Comparison of ENCODE assay signal across 1 cellular context in the genomic region with DNA sequence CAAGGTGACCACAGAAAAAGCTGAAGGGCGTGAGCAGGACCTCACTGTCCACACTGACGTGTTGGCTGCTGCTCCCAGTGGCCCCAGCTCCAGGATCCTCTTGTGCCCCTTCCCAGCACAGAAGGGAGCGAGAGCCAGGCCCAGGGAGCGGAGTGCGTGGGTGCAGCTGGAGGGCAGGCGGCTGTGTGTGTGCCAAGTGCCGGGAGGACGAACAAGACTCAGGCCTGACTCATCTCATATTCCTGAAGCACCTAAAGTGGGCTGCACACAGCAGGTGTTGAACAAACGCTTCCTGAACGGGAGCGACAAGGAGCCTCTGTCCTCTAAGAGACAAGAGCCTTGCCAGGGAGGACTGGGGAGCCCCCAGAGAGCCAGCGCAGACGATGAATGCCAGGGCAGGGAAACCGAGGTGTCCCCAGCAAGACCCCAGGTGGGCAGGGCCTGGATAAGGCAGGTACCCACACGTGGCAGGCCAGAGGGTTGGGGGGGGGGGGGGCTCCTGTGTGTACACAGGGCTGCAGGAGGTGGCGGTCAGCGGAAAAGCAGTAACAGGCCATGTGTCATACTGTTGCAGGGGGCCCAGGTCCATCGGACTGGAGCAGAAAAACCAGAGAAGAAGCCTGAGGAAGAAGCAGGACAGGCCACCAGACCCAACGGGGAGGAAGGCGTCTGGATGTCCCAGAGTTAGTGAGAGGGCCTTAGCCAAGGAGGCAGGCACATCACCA.
TF ChIP-seq lines count a peak whose summit lies in the region.

No MANE protein-coding gene starts in this region.

TF ChIP-seq in GM23338, 12 proteins besides CTCF, POLR2A, EP300 and RAD21 (continued from another document):
- TF ChIP-seq, protein P1, sequence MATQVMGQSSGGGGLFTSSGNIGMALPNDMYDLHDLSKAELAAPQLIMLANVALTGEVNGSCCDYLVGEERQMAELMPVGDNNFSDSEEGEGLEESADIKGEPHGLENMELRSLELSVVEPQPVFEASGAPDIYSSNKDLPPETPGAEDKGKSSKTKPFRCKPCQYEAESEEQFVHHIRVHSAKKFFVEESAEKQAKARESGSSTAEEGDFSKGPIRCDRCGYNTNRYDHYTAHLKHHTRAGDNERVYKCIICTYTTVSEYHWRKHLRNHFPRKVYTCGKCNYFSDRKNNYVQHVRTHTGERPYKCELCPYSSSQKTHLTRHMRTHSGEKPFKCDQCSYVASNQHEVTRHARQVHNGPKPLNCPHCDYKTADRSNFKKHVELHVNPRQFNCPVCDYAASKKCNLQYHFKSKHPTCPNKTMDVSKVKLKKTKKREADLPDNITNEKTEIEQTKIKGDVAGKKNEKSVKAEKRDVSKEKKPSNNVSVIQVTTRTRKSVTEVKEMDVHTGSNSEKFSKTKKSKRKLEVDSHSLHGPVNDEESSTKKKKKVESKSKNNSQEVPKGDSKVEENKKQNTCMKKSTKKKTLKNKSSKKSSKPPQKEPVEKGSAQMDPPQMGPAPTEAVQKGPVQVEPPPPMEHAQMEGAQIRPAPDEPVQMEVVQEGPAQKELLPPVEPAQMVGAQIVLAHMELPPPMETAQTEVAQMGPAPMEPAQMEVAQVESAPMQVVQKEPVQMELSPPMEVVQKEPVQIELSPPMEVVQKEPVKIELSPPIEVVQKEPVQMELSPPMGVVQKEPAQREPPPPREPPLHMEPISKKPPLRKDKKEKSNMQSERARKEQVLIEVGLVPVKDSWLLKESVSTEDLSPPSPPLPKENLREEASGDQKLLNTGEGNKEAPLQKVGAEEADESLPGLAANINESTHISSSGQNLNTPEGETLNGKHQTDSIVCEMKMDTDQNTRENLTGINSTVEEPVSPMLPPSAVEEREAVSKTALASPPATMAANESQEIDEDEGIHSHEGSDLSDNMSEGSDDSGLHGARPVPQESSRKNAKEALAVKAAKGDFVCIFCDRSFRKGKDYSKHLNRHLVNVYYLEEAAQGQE (IDR thresholded peaks at IDR 0.05; ENCODE audit: unreplicated experiment) = no peak
- no peak for TF ChIP-seq CREB1 (CRISPR knock-in tag; IDR thresholded peaks at IDR 0.05; ENCODE audit: low read depth)
- no peak for TF ChIP-seq EZH2 (IDR thresholded peaks at IDR 0.05; ENCODE audit: low read depth, unreplicated experiment)
- no peak for TF ChIP-seq STAT1 (IDR thresholded peaks at IDR 0.05; ENCODE audit: unreplicated experiment)
- TF ChIP-seq, protein P2, sequence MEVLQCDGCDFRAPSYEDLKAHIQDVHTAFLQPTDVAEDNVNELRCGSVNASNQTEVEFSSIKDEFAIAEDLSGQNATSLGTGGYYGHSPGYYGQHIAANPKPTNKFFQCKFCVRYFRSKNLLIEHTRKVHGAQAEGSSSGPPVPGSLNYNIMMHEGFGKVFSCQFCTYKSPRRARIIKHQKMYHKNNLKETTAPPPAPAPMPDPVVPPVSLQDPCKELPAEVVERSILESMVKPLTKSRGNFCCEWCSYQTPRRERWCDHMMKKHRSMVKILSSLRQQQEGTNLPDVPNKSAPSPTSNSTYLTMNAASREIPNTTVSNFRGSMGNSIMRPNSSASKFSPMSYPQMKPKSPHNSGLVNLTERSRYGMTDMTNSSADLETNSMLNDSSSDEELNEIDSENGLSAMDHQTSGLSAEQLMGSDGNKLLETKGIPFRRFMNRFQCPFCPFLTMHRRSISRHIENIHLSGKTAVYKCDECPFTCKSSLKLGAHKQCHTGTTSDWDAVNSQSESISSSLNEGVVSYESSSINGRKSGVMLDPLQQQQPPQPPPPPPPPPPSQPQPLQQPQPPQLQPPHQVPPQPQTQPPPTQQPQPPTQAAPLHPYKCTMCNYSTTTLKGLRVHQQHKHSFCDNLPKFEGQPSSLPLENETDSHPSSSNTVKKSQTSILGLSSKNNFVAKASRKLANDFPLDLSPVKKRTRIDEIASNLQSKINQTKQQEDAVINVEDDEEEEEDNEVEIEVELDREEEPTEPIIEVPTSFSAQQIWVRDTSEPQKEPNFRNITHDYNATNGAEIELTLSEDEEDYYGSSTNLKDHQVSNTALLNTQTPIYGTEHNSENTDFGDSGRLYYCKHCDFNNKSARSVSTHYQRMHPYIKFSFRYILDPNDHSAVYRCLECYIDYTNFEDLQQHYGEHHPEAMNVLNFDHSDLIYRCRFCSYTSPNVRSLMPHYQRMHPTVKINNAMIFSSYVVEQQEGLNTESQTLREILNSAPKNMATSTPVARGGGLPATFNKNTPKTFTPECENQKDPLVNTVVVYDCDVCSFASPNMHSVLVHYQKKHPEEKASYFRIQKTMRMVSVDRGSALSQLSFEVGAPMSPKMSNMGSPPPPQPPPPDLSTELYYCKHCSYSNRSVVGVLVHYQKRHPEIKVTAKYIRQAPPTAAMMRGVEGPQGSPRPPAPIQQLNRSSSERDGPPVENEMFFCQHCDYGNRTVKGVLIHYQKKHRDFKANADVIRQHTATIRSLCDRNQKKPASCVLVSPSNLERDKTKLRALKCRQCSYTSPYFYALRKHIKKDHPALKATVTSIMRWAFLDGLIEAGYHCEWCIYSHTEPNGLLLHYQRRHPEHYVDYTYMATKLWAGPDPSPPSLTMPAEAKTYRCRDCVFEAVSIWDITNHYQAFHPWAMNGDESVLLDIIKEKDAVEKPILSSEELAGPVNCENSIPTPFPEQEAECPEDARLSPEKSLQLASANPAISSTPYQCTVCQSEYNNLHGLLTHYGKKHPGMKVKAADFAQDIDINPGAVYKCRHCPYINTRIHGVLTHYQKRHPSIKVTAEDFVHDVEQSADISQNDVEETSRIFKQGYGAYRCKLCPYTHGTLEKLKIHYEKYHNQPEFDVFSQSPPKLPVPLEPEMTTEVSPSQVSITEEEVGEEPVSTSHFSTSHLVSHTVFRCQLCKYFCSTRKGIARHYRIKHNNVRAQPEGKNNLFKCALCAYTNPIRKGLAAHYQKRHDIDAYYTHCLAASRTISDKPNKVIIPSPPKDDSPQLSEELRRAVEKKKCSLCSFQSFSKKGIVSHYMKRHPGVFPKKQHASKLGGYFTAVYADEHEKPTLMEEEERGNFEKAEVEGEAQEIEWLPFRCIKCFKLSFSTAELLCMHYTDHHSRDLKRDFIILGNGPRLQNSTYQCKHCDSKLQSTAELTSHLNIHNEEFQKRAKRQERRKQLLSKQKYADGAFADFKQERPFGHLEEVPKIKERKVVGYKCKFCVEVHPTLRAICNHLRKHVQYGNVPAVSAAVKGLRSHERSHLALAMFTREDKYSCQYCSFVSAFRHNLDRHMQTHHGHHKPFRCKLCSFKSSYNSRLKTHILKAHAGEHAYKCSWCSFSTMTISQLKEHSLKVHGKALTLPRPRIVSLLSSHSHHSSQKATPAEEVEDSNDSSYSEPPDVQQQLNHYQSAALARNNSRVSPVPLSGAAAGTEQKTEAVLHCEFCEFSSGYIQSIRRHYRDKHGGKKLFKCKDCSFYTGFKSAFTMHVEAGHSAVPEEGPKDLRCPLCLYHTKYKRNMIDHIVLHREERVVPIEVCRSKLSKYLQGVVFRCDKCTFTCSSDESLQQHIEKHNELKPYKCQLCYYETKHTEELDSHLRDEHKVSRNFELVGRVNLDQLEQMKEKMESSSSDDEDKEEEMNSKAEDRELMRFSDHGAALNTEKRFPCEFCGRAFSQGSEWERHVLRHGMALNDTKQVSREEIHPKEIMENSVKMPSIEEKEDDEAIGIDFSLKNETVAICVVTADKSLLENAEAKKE (CRISPR knock-in tag; IDR thresholded peaks at IDR 0.05) = no peak
- TF ChIP-seq ZNF331 (CRISPR knock-in tag; IDR thresholded peaks at IDR 0.05; ENCODE audit: low read depth) = no peak
- TF ChIP-seq JUNB (IDR thresholded peaks at IDR 0.05; ENCODE audit: unreplicated experiment) = no peak
- TF ChIP-seq ZNF114 (CRISPR knock-in tag; IDR thresholded peaks at IDR 0.05) = no peak
